8 cellular contexts compared by ENCODE assay signal in genomic region chr3:47266709-47267489, GRCh38. TPM values are rescaled to one million over a fixed set of nuclear protein-coding genes. Genes with fewer than 3 reads are reported as not detected.
DNase-seq lines count a peak whose midpoint lies in the region; ATAC-seq and TF ChIP-seq lines count a peak whose summit lies in the region.

No MANE protein-coding gene starts in this region.

- H3K4me3 ChIP-seq in SK-N-MC (no peak overlapping the region), stomach (no peak overlapping the region)

- peak; percentile 54 for ATAC-seq in HG02759 (IDR thresholded peaks at IDR 0.05; ENCODE audit: unreplicated experiment)
- no peak for ATAC-seq in central memory CD8-positive, alpha-beta T cell (replicated peaks; ENCODE audit: extremely low read depth, poor library complexity, severe bottlenecking)
- no peak for ATAC-seq in GM21825 (IDR thresholded peaks at IDR 0.05; ENCODE audit: unreplicated experiment)
- ATAC-seq in HG03097 (IDR thresholded peaks at IDR 0.05; ENCODE audit: low FRiP score, unreplicated experiment) = no peak

- 47 to 55% (median 52%) methylated on average over 11 of the region's 11 CpGs for WGBS in stomach, 5 donors

- H3K27me3 Mint-ChIP-seq in central memory CD8-positive, alpha-beta T cell = no peaks in the 10 kb centered on the region
- H3K27me3 Mint-ChIP-seq in mesothelial cell of epicardium (ENCODE audit: low read depth) = no peaks in the 10 kb centered on the region

- no peak overlapping the region for H3K9ac ChIP-seq in SK-N-MC (ENCODE audit: insufficient read length)

- H3K36me3 Mint-ChIP-seq in central memory CD8-positive, alpha-beta T cell (ENCODE audit: insufficient read depth) = no peaks in the 10 kb centered on the region
- no peaks in the 10 kb centered on the region for H3K36me3 Mint-ChIP-seq in mesothelial cell of epicardium

- H3K4me1 ChIP-seq in stomach = peaks cover 0 to 11% (median 4%) of the 10 kb centered on the region in 4 donors

- intact Hi-C loops in stomach (cut with DNase I; ENCODE audit: low total_unique reads) = no loop called here

- TF ChIP-seq EP300 in stomach (IDR thresholded peaks at IDR 0.05) = no peak

- H3K9me3 Mint-ChIP-seq in central memory CD8-positive, alpha-beta T cell = no peaks in the 10 kb centered on the region
- H3K9me3 Mint-ChIP-seq in mesothelial cell of epicardium = no peaks in the 10 kb centered on the region

- H3K4me3 Mint-ChIP-seq in central memory CD8-positive, alpha-beta T cell = no peak overlapping the region
- H3K4me3 Mint-ChIP-seq in mesothelial cell of epicardium = no peak overlapping the region

- DNase-seq in COLO829 (ENCODE audit: low spot score) = peak; percentile 64
- DNase-seq in SK-N-MC (ENCODE audit: low read depth, low spot score) = peak; percentile 28
- no peak for DNase-seq in central memory CD8-positive, alpha-beta T cell (ENCODE audit: low spot score in 2 of 2)
- DNase-seq in mesothelial cell of epicardium (ENCODE audit: low spot score in 2 of 2, unreplicated experiment in 2 of 2) = peak in 1 of 2 experiments; percentile 67
- DNase-seq in stomach = peak; percentile 69

- H3K27me3 ChIP-seq in stomach = no peaks in the 10 kb centered on the region

- H3K36me3 ChIP-seq in SK-N-MC (ENCODE audit: insufficient read depth, low read length) (no peaks in the 10 kb centered on the region), stomach (peaks cover 0 to 4% (median 0%) of the 10 kb centered on the region in 4 donors)

- no peak overlapping the region for H3K27ac ChIP-seq in SK-N-MC
- no peak overlapping the region for H3K27ac ChIP-seq in stomach

- TF ChIP-seq POLR2A in stomach (IDR thresholded peaks at IDR 0.05) = no peak

- TF ChIP-seq CTCF in mesothelial cell of epicardium (IDR thresholded peaks at IDR 0.05; ENCODE audit: unreplicated experiment) = no peak
- no peak for TF ChIP-seq CTCF in stomach (IDR thresholded peaks at IDR 0.05)

- H3K4me1 Mint-ChIP-seq in central memory CD8-positive, alpha-beta T cell = no peaks in the 10 kb centered on the region
- peaks cover 4% of the 10 kb centered on the region for H3K4me1 Mint-ChIP-seq in mesothelial cell of epicardium

- peak overlapping the region; percentile 8 for H3K27ac Mint-ChIP-seq in central memory CD8-positive, alpha-beta T cell (ENCODE audit: low read depth)
- peak overlapping the region; percentile 32 for H3K27ac Mint-ChIP-seq in mesothelial cell of epicardium

- no peaks in the 10 kb centered on the region for H3K9me3 ChIP-seq in SK-N-MC (ENCODE audit: low read depth, low read length)
- H3K9me3 ChIP-seq in stomach = no peaks in the 10 kb centered on the region

RNA-seq across cellular contexts. Expression of gene KIF9, which starts 15.7 kb away (rescaled TPM):
- total RNA-seq in mesothelial cell of epicardium = 5.8 to 6.2 TPM (median 5.9 TPM) in 3 replicates
- total RNA-seq in stomach = 10 to 100 TPM in 1 of 5 donors, 1 to 10 TPM in 2, under 1 TPM in 1, not detected in 1; under 0.01 to 46.3 (median 7.3) TPM
- polyA plus RNA-seq in stomach = 10 to 100 TPM; 12.8 to 15.1 (median 13.0) TPM

RNA-seq across cellular contexts. Expression of gene KLHL18, which starts 15.8 kb away (rescaled TPM):
- total RNA-seq in mesothelial cell of epicardium (21.9 to 28.5 TPM (median 26.8 TPM) in 3 replicates), stomach (10 to 100 TPM; 10.6 to 29.8 (median 25.8) TPM)
- 10 to 100 TPM in 2 of 3 donors, 1 to 10 TPM in 1; 7.6 to 21.0 (median 14.2) TPM for polyA plus RNA-seq in stomach

Comparison
In these comparisons a context has a peak if more than half of its experiments do, and no peak if none do; other contexts are left out.
1. DNase-seq: peak in COLO829 (single experiment), SK-N-MC (single experiment) and stomach (single experiment); none in central memory CD8-positive, alpha-beta T cell (0 of 2).